Comparison of ENCODE assay signal across 8 cellular contexts in the genomic region with DNA sequence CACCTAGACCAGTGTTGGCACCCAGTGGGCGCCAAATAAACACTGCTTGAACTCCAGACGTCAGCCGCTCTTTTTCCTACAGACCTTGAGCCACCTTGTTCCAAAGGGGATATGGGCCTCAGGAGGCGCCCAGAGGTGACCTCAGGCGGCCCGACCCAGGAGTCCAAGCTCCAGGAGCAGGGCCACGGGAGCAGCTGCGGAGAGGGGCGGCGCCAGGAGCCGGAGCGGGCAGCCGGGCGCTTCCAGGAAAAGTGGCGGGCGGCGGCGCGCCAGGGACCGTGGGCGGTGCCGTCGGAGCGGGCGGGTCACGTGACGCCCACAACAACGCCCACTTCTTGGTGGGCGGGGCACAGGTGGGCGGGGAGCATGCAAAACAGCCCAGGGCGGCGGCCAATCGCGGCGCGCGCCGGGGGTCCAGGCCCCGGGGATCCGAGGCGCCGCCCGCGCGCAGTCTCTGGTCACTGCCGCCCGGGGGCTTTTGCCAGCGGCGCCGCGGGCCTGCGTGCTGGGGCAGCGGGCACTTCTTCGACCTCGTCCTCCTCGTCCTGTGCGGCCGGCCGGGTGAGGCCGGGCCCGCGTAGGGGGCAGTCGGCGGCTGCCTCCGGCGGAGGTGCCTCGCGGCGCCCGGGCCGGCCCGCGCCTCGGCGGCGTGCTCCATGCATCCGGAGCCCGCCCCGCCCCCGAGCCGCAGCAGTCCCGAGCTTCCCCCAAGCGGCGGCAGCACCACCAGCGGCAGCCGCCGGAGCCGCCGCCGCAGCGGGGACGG. TPM values are rescaled to one million over a fixed set of nuclear protein-coding genes. Genes with fewer than 3 reads are reported as not detected.
A peak's percentile ranks its signal among the peaks of the same experiment; 100 is the strongest.
DNase-seq lines count a peak whose midpoint lies in the region; ATAC-seq and TF ChIP-seq lines count a peak whose summit lies in the region.

A gene (plus strand): TSS at position 444 of the 766 bp plus-strand sequence.

- H3K9ac ChIP-seq in liver (ENCODE audit: low read depth in 1 of 2, low read length in 2 of 2): peak within 1 kb of the TSS; percentile 84 to 89

- no peaks in the 10 kb centered on the region for H3K9me3 ChIP-seq in liver (ENCODE audit: control insufficient read depth in 4 of 4, low read length in 3 of 4)

- peaks cover 53% of the 10 kb centered on the region for H3K4me1 Mint-ChIP-seq in dendritic cell treated with granulocyte-macrophage colony-stimulating factor and Interleukin-4, amounts not matched to agents 40 ng/mL and 50 ng/mL, for 4 days (ENCODE audit: low read depth)

- H3K9me3 Mint-ChIP-seq in dendritic cell treated with granulocyte-macrophage colony-stimulating factor and Interleukin-4, amounts not matched to agents 40 ng/mL and 50 ng/mL, for 4 days: no peaks in the 10 kb centered on the region

- no peaks in the 10 kb centered on the region for H3K27me3 Mint-ChIP-seq in dendritic cell treated with granulocyte-macrophage colony-stimulating factor and Interleukin-4, amounts not matched to agents 40 ng/mL and 50 ng/mL, for 4 days

- intact Hi-C loops in dendritic cell treated with granulocyte-macrophage colony-stimulating factor and Interleukin-4, amounts not matched to agents 40 ng/mL and 50 ng/mL, for 4 days (cut with micrococcal nuclease): loop anchor here (2.0 to 5.0 kb wide), 4 partner anchors 36 to 73 kb away; a partner anchor contains a TSS

- H3K4me3 ChIP-seq in liver (ENCODE audit: low read depth in 1 of 3, low read length in 3 of 3): peak within 1 kb of the TSS; percentile 76 to 81 (median 78)

- H3K36me3 ChIP-seq in liver (ENCODE audit: control insufficient read depth in 4 of 4, insufficient read depth in 3 of 4, low read depth in 1 of 4, low read length in 3 of 4): peaks cover 0 to 3% (median 0%) of the 10 kb centered on the region in 4 donors

- WGBS in liver: under 1% methylated on average over 92 of the region's 92 CpGs

- peak; percentile 97 for DNase-seq in NCI-H774 (lab: John Stamatoyannopoulos, UW)
- peak; percentile 95 to 96 for DNase-seq in activated CD4-positive, alpha-beta T cell treated with anti-CD3 and anti-CD28 coated beads, Interleukin-2, amount 50 U/mL, for 4 hours
- DNase-seq in stimulated activated CD4-positive, alpha-beta T cell treated with anti-CD3 and anti-CD28 coated beads, Interleukin-4, amount 100 ng/mL, for 1 hour: peak; percentile 98

- H3K4me3 Mint-ChIP-seq in dendritic cell treated with granulocyte-macrophage colony-stimulating factor and Interleukin-4, amounts not matched to agents 40 ng/mL and 50 ng/mL, for 4 days: peak within 1 kb of the TSS; percentile 94

- TF ChIP-seq CTCF in C4-2B (conservative IDR thresholded peaks at IDR 0.05): no peak
- TF ChIP-seq CTCF in liver (IDR thresholded peaks at IDR 0.05; ENCODE audit: low read depth, low read length, missing input control): peak; percentile 27

- H3K27ac Mint-ChIP-seq in dendritic cell treated with granulocyte-macrophage colony-stimulating factor and Interleukin-4, amounts not matched to agents 40 ng/mL and 50 ng/mL, for 4 days: peak within 1 kb of the TSS; percentile 89

- ATAC-seq in GM19372 (IDR thresholded peaks at IDR 0.05; ENCODE audit: low read depth, unreplicated experiment): peak; percentile 71
- peak; percentile 47 for ATAC-seq in HG03558 (IDR thresholded peaks at IDR 0.05; ENCODE audit: extremely low read depth, unreplicated experiment)

- H3K27me3 ChIP-seq in liver (ENCODE audit: control insufficient read depth in 4 of 4, insufficient read depth in 4 of 4, low read length in 3 of 4): no peaks in the 10 kb centered on the region

- peaks cover 32% of the 10 kb centered on the region for H3K36me3 Mint-ChIP-seq in dendritic cell treated with granulocyte-macrophage colony-stimulating factor and Interleukin-4, amounts not matched to agents 40 ng/mL and 50 ng/mL, for 4 days (ENCODE audit: low read depth)

- TF ChIP-seq RAD21 in liver (IDR thresholded peaks at IDR 0.05): peak in 1 of 2 donors; percentile 17

- H3K4me1 ChIP-seq in liver (ENCODE audit: control insufficient read depth in 4 of 4, insufficient read depth in 4 of 4, low read length in 3 of 4): peaks cover 0 to 28% (median 18%) of the 10 kb centered on the region in 4 donors

- H3K27ac ChIP-seq in C4-2B: peak within 1 kb of the TSS; percentile 81
- H3K27ac ChIP-seq in liver (ENCODE audit: low read depth in 1 of 2, low read length in 2 of 2): peak within 1 kb of the TSS; percentile 90 to 94

TF ChIP-seq in liver, 16 proteins besides CTCF, POLR2A, EP300 and RAD21:
- peak; percentile 75 to 82 for TF ChIP-seq HNF4A (conservative IDR thresholded peaks at IDR 0.05)
- TF ChIP-seq TAF1 (conservative IDR thresholded peaks at IDR 0.05): no peak
- TF ChIP-seq, protein P1, sequence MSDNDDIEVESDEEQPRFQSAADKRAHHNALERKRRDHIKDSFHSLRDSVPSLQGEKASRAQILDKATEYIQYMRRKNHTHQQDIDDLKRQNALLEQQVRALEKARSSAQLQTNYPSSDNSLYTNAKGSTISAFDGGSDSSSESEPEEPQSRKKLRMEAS (IDR thresholded peaks at IDR 0.05): no peak
- TF ChIP-seq SP1 (IDR thresholded peaks at IDR 0.05): peak; percentile 71
- peak in 1 of 2 donors; percentile 17 for TF ChIP-seq JUND (IDR thresholded peaks at IDR 0.05)
- TF ChIP-seq RXRA (IDR thresholded peaks at IDR 0.05): peak; percentile 70 to 85
- TF ChIP-seq YY1 (IDR thresholded peaks at IDR 0.05): peak; percentile 25
- peak; percentile 74 to 84 for TF ChIP-seq EGR1 (IDR thresholded peaks at IDR 0.05; ENCODE audit: low read depth in 2 of 2)
- TF ChIP-seq, protein P2, sequence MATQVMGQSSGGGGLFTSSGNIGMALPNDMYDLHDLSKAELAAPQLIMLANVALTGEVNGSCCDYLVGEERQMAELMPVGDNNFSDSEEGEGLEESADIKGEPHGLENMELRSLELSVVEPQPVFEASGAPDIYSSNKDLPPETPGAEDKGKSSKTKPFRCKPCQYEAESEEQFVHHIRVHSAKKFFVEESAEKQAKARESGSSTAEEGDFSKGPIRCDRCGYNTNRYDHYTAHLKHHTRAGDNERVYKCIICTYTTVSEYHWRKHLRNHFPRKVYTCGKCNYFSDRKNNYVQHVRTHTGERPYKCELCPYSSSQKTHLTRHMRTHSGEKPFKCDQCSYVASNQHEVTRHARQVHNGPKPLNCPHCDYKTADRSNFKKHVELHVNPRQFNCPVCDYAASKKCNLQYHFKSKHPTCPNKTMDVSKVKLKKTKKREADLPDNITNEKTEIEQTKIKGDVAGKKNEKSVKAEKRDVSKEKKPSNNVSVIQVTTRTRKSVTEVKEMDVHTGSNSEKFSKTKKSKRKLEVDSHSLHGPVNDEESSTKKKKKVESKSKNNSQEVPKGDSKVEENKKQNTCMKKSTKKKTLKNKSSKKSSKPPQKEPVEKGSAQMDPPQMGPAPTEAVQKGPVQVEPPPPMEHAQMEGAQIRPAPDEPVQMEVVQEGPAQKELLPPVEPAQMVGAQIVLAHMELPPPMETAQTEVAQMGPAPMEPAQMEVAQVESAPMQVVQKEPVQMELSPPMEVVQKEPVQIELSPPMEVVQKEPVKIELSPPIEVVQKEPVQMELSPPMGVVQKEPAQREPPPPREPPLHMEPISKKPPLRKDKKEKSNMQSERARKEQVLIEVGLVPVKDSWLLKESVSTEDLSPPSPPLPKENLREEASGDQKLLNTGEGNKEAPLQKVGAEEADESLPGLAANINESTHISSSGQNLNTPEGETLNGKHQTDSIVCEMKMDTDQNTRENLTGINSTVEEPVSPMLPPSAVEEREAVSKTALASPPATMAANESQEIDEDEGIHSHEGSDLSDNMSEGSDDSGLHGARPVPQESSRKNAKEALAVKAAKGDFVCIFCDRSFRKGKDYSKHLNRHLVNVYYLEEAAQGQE (IDR thresholded peaks at IDR 0.05): peak; percentile 39

RNA-seq across cellular contexts. Expression of the gene that starts here (rescaled TPM):
- total RNA-seq in liver: 1 to 10 TPM; 5.3 to 8.7 TPM
- 10 to 100 TPM in 1 of 2 donors, 1 to 10 TPM in 1; 9.8 to 10.9 TPM for polyA plus RNA-seq in liver

Comparison
In these comparisons a context has a peak if more than half of its experiments do, and no peak if none do; other contexts are left out.
1. Peak in every context shown above with its lines: DNase-seq, ATAC-seq, H3K4me3 ChIP-seq and H3K27ac ChIP-seq.